In genomic region chr7:141027043-141027442, GRCh38 we compare ENCODE assay signal across 12 cellular contexts. TPM values are rescaled to one million over a fixed set of nuclear protein-coding genes. Genes with fewer than 3 reads are reported as not detected.
"Had no signal": no experiment of that assay in that cellular context is flagged by ENCODE, and none has a peak within 500 bp of the region (broad histone marks: within the 10 kb centered on the region; RNA-seq: fewer than 3 reads in every experiment).

No MANE protein-coding gene starts in this region.

- H3K4me3 ChIP-seq: hepatocyte, testis, upper lobe of right lung had no signal

- H3K27me3 ChIP-seq: brain microvascular endothelial cell, hepatocyte, testis, upper lobe of right lung had no signal

- H3K27ac ChIP-seq: brain microvascular endothelial cell, hepatocyte, testis, upper lobe of right lung had no signal

- H3K4me1 ChIP-seq: testis, upper lobe of right lung had no signal

- H2AFZ ChIP-seq: hepatocyte had no signal

- H3K9me3 ChIP-seq: testis, upper lobe of right lung had no signal

- H3K79me2 ChIP-seq: hepatocyte had no signal

- H3K36me3 ChIP-seq: brain microvascular endothelial cell, upper lobe of right lung had no signal

- DNase-seq: activated CD4-positive, alpha-beta memory T cell treated with anti-CD3 and anti-CD28 coated beads for 36 hours; activated CD4-positive, CD25-positive, alpha-beta regulatory T cell treated with anti-CD3 and anti-CD28 coated beads, Interleukin-2, amount 50 U/mL, for 72 hours; activated gamma-delta T cell treated with Interleukin-2 at 50 U/mL for 16 hours; activated naive CD8-positive, alpha-beta T cell treated with anti-CD3 and anti-CD28 coated beads for 36 hours; activated T-cell treated with anti-CD3 and anti-CD28 coated beads, Interleukin-2, amount 50 U/mL, for 4 hours; brain microvascular endothelial cell; effector memory CD4-positive, alpha-beta T cell; stimulated activated CD4-positive, alpha-beta T cell treated with anti-CD3 and anti-CD28 coated beads, Interleukin-2, amount 100 ng/mL, for 48 hours; testis; upper lobe of right lung had no signal

- H3K4me2 ChIP-seq: hepatocyte had no signal

- ATAC-seq: activated T-cell treated with anti-CD3 and anti-CD28 coated beads, Interleukin-2, amount 50 U/mL, for 4 hours; upper lobe of right lung had no signal

RNA-seq across cellular contexts. Expression of gene TMEM178B, which starts 46.8 kb away (rescaled TPM):
- total RNA-seq: pulmonary artery endothelial cell had no signal
